ENCODE assay signal across 20 cellular contexts in the genomic region with DNA sequence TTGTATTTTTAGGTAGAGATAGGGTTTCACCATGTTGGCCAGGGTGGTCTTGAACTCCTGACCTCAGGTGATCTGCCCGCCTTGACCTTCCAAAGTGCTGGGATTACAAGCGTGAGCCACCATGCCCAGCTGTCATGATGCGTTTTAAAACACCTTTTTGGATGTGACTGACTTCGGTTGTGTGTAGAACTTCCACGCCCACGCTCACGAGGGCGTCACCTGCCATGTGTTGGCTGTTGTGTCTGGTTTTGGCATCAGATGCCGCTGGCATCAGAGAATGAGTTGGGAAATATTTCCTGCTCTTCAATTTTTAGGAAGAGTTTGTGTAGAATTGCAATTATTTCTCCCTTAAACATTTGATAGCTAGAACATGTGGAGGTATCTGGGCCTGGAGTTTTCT.
DNase-seq lines count a peak whose midpoint lies in the region; ATAC-seq, FAIRE-seq and TF ChIP-seq lines count a peak whose summit lies in the region.
"Had no signal": no experiment of that assay in that cellular context is flagged by ENCODE, and none has a peak within 500 bp of the region (broad histone marks: within the 10 kb centered on the region; RNA-seq: fewer than 3 reads in every experiment).

No MANE protein-coding gene starts in this region.

- no peak for ATAC-seq in activated naive CD4-positive, alpha-beta T cell treated with anti-CD3 and anti-CD28 coated beads, Interleukin-2, amount 50 U/mL, for 72 hours
- ATAC-seq in K562 (no peak), right lobe of liver (peak in 3 of 4 donors; percentile 38 to 81 (median 57))
- ATAC-seq: GM12878, Panc1 had no signal

- TF ChIP-seq POLR2A in K562 (conservative IDR thresholded peaks at IDR 0.05) (no peak), right lobe of liver (IDR thresholded peaks at IDR 0.05) (no peak), spleen (IDR thresholded peaks at IDR 0.05) (no peak)

- H3K4me1 Mint-ChIP-seq in activated naive CD4-positive, alpha-beta T cell treated with anti-CD3 and anti-CD28 coated beads for 36 hours (ENCODE audit: low read depth): no peaks in the 10 kb centered on the region

- no peak overlapping the region for H3K27ac Mint-ChIP-seq in activated naive CD4-positive, alpha-beta T cell treated with anti-CD3 and anti-CD28 coated beads for 36 hours
- no peak overlapping the region for H3K27ac Mint-ChIP-seq in activated naive CD4-positive, alpha-beta T cell treated with anti-CD3 and anti-CD28 coated beads, Interleukin-2, amount 50 U/mL, for 72 hours
- H3K27ac Mint-ChIP-seq: IgD-negative memory B cell had no signal

- H3K4me1 ChIP-seq in K562 (replicated peaks in 1 of 2; ENCODE audit: control insufficient read depth in 2 of 2, insufficient read depth in 2 of 2, low read length in 2 of 2) (peaks cover 0 to 19% of the 10 kb centered on the region in 2 experiments; a peak in 1 of 5 replicates), right lobe of liver (no peaks in the 10 kb centered on the region), spleen (peaks cover 0 to under 1% (median 0%) of the 10 kb centered on the region in 6 donors), mesendoderm (ENCODE audit: control insufficient read depth, low read depth, low read length) (no peaks in the 10 kb centered on the region)
- H3K4me1 ChIP-seq: HAP-1 had no signal

- no peak overlapping the region for H2BK120ac ChIP-seq in mesendoderm (ENCODE audit: low read depth, low read length)

- no peaks in the 10 kb centered on the region for H3K79me1 ChIP-seq in mesendoderm (ENCODE audit: low read length)

- WGBS in K562 (ENCODE audit: insufficient coverage, low coverage, missing lambda C conversion rate): 8% methylated on average over 9 of the region's 9 CpGs
- 26% methylated on average over 8 of the region's 9 CpGs for WGBS in right lobe of liver (ENCODE audit: insufficient coverage, low coverage, low lambda C conversion rate, missing lambda C conversion rate)
- WGBS in spleen, 5 donors: 80 to 94% (median 84%) methylated on average over 9 of the region's 9 CpGs
- no CpG with 5 or more reads among the region's 9 CpGs for WGBS in mesendoderm (ENCODE audit: extremely low coverage, insufficient coverage, low lambda C conversion rate)

- H3K27me3 Mint-ChIP-seq in activated naive CD4-positive, alpha-beta T cell treated with anti-CD3 and anti-CD28 coated beads for 36 hours (ENCODE audit: low read depth): no peaks in the 10 kb centered on the region
- H3K27me3 Mint-ChIP-seq: IgD-negative memory B cell had no signal

- TF ChIP-seq CTCF in K562 (IDR thresholded peaks at IDR 0.05 in 2 of 3, conservative IDR thresholded peaks at IDR 0.05 in 1 of 3; ENCODE audit: insufficient read depth in 2 of 3, low read depth in 1 of 3, low read length in 3 of 3) (no peak), right lobe of liver (IDR thresholded peaks at IDR 0.05) (no peak), spleen (IDR thresholded peaks at IDR 0.05 in 8 of 11, conservative IDR thresholded peaks at IDR 0.05 in 3 of 11) (no peak)

- no TSS peak for BruUV-seq in K562 (replicated peaks; lab: Mats Ljungman, UMichigan)

- no peak for TF ChIP-seq RAD21 in K562 (CRISPR knock-in tag; conservative IDR thresholded peaks at IDR 0.05 in 1 of 2, IDR thresholded peaks at IDR 0.05 in 1 of 2)

- no peaks in the 10 kb centered on the region for H3K9me1 ChIP-seq in K562 (ENCODE audit: control insufficient read depth, insufficient read depth, low read length)

- no peaks in the 10 kb centered on the region; the same call in 1 of the 2 replicates for H4K20me1 ChIP-seq in K562 (replicated peaks; ENCODE audit: control insufficient read depth, insufficient read depth, low read length)

- no peak overlapping the region for H2BK15ac ChIP-seq in mesendoderm (replicated peaks; ENCODE audit: low read depth)

- H3K79me2 ChIP-seq in K562 (ENCODE audit: control insufficient read depth, insufficient read depth, low read length) (no peaks in the 10 kb centered on the region), mesendoderm (ENCODE audit: control insufficient read depth, insufficient read depth, low read length) (no peaks in the 10 kb centered on the region)

- POLR2A ChIA-PET in K562 (lab: Yijun Ruan, JAX): interaction anchor here (0.7 kb wide), 1 partner anchor 351 kb away, joined by 3 read pairs; no protein-coding TSS in a partner anchor

- no peak overlapping the region for H3K56ac ChIP-seq in mesendoderm (ENCODE audit: low read length)

- intact Hi-C loops in activated naive CD4-positive, alpha-beta T cell treated with anti-CD3 and anti-CD28 coated beads for 36 hours (cut with micrococcal nuclease): no loop called here
- intact Hi-C loops in K562 (cut with micrococcal nuclease) (no loop called here), right lobe of liver (cut with DNase I) (no loop called here), spleen (cut with DNase I; ENCODE audit: low total_unique reads) (no loop called here)

- CTCF ChIA-PET in activated naive CD4-positive, alpha-beta T cell treated with anti-CD3 and anti-CD28 coated beads for 36 hours (lab: Charles Lee): no interaction called here
- CTCF ChIA-PET in K562 (lab: Yijun Ruan, JAX; ENCODE audit: low intra/inter-chr PET ratio): no interaction called here

- no peak overlapping the region for H3K4me2 ChIP-seq in K562 (ENCODE audit: insufficient read depth, low read length)
- H3K4me2 ChIP-seq in mesendoderm (ENCODE audit: low read length): no peak overlapping the region

- H2AFZ ChIP-seq in K562 (ENCODE audit: low read depth, low read length): no peak overlapping the region

- H3K9me3 ChIP-seq in K562 (replicated peaks; ENCODE audit: control insufficient read depth, insufficient read depth, low read depth, low read length) (no peaks in the 10 kb centered on the region), right lobe of liver (no peaks in the 10 kb centered on the region), spleen (no peaks in the 10 kb centered on the region)
- H3K9me3 ChIP-seq: HAP-1 had no signal

- peaks cover 20 to 69% of the 10 kb centered on the region in 2 experiments for H3K27me3 ChIP-seq in K562 (ENCODE audit: control insufficient read depth in 2 of 2, insufficient read depth in 2 of 2, low read length in 2 of 2)
- H3K27me3 ChIP-seq in right lobe of liver: no peaks in the 10 kb centered on the region
- H3K27me3 ChIP-seq in spleen (replicated peaks in 1 of 7): peaks cover 0 to 4% (median 0%) of the 10 kb centered on the region in 7 donors
- H3K27me3 ChIP-seq in mesendoderm (ENCODE audit: insufficient read depth, low read length, poor library complexity): no peaks in the 10 kb centered on the region

- H3K27ac ChIP-seq in K562 (ENCODE audit: extremely low read depth, low read depth, low read length) (no peak overlapping the region), right lobe of liver (no peak overlapping the region), spleen (no peak overlapping the region), mesendoderm (ENCODE audit: low read depth, low read length) (no peak overlapping the region)
- H3K27ac ChIP-seq: C4-2B had no signal

- no peak overlapping the region for H3K18ac ChIP-seq in mesendoderm (ENCODE audit: low read length)

- no peak overlapping the region for H2BK5ac ChIP-seq in mesendoderm (ENCODE audit: low read length)

- no peak for TF ChIP-seq EP300 in K562 (IDR thresholded peaks at IDR 0.05; ENCODE audit: low read length)

- H3K9ac ChIP-seq in K562 (ENCODE audit: insufficient read depth in 1 of 2, low read depth in 2 of 2, low read length in 2 of 2) (no peak overlapping the region), mesendoderm (ENCODE audit: low read length) (no peak overlapping the region)

- no peak overlapping the region for H4K5ac ChIP-seq in mesendoderm (ENCODE audit: low read length)

- no peak overlapping the region for H2AK5ac ChIP-seq in mesendoderm (ENCODE audit: low read length)

- no peaks in the 10 kb centered on the region for H3K36me3 ChIP-seq in K562 (ENCODE audit: control insufficient read depth, insufficient read depth, low read length)
- no peaks in the 10 kb centered on the region for H3K36me3 ChIP-seq in right lobe of liver
- no peaks in the 10 kb centered on the region for H3K36me3 ChIP-seq in spleen
- no peaks in the 10 kb centered on the region for H3K36me3 ChIP-seq in mesendoderm (ENCODE audit: control insufficient read depth, insufficient read depth, low read length)
- H3K36me3 ChIP-seq: HAP-1 had no signal

- no peaks in the 10 kb centered on the region for H3K9me3 Mint-ChIP-seq in activated naive CD4-positive, alpha-beta T cell treated with anti-CD3 and anti-CD28 coated beads for 36 hours
- H3K9me3 Mint-ChIP-seq in activated naive CD4-positive, alpha-beta T cell treated with anti-CD3 and anti-CD28 coated beads, Interleukin-2, amount 50 U/mL, for 72 hours: no peaks in the 10 kb centered on the region
- H3K9me3 Mint-ChIP-seq: IgD-negative memory B cell had no signal

- H3K4ac ChIP-seq in mesendoderm (ENCODE audit: low read depth, low read length): no peak overlapping the region

- H3K4me3 Mint-ChIP-seq in activated naive CD4-positive, alpha-beta T cell treated with anti-CD3 and anti-CD28 coated beads for 36 hours: no peak overlapping the region

- no peak overlapping the region for H4K8ac ChIP-seq in mesendoderm (ENCODE audit: low read depth, low read length)

- no peak overlapping the region for H3K23ac ChIP-seq in mesendoderm (ENCODE audit: low read length)

- H3K36me3 Mint-ChIP-seq in activated naive CD4-positive, alpha-beta T cell treated with anti-CD3 and anti-CD28 coated beads for 36 hours (ENCODE audit: low read depth): no peaks in the 10 kb centered on the region
- H3K36me3 Mint-ChIP-seq in activated naive CD4-positive, alpha-beta T cell treated with anti-CD3 and anti-CD28 coated beads, Interleukin-2, amount 50 U/mL, for 72 hours: no peaks in the 10 kb centered on the region
- H3K36me3 Mint-ChIP-seq: IgD-negative memory B cell had no signal

- in situ Hi-C loops in K562 (cut with MboI): no loop called here

- DNase-seq in activated naive CD4-positive, alpha-beta T cell treated with anti-CD3 and anti-CD28 coated beads for 36 hours: peak; percentile 3
- DNase-seq in activated naive CD4-positive, alpha-beta T cell treated with anti-CD3 and anti-CD28 coated beads, Interleukin-2, amount 50 U/mL, for 72 hours (ENCODE audit: low spot score in 2 of 2): no peak
- DNase-seq in K562 (ENCODE audit: extremely low read depth in 1 of 4, low spot score in 3 of 4): no peak
- peak; percentile 39 to 80 (median 72) for DNase-seq in right lobe of liver
- DNase-seq in spleen: peak; percentile 25
- DNase-seq in DMS53 treated with DMSO at 0.1 percent for 48 hours (lab: John Stamatoyannopoulos, UW; ENCODE audit: unreplicated experiment): no peak
- DNase-seq in mesendoderm: no peak
- no peak for DNase-seq in NCI-H2171 treated with DMSO at 0.1 percent for 48 hours (lab: John Stamatoyannopoulos, UW)
- DNase-seq: 8988T, DMS79, NCI-H1048, NCI-H446, NCI-H774, SHP77 treated with DMSO at 0.1 percent for 48 hours had no signal

- H3K4me3 ChIP-seq in K562 (no peak overlapping the region), right lobe of liver (no peak overlapping the region), spleen (no peak overlapping the region), mesendoderm (ENCODE audit: low read length) (no peak overlapping the region)
- H3K4me3 ChIP-seq: GM12878, HAP-1 had no signal

- FAIRE-seq in K562 (lab: Jason Lieb, UNC): no peak
- FAIRE-seq: GM12878, GM18507 had no signal

TF ChIP-seq in K562, 482 proteins besides CTCF, POLR2A, EP300 and RAD21 (continues in another document):
- no peak for TF ChIP-seq JUND (IDR thresholded peaks at IDR 0.05; ENCODE audit: borderline replicate concordance, low read depth, low read length)
- no peak for TF ChIP-seq JUND (tag; IDR thresholded peaks at IDR 0.05; ENCODE audit: borderline replicate concordance, low read depth, low read length)

Comparison
In these comparisons a context has a peak if more than half of its experiments do, and no peak if none do; other contexts are left out.
1. DNase-seq: peak in activated naive CD4-positive, alpha-beta T cell treated with anti-CD3 and anti-CD28 coated beads for 36 hours (single experiment), right lobe of liver (3 of 3) and spleen (single experiment); none in activated naive CD4-positive, alpha-beta T cell treated with anti-CD3 and anti-CD28 coated beads, Interleukin-2, amount 50 U/mL, for 72 hours (0 of 2), K562 (0 of 4), DMS53 treated with DMSO at 0.1 percent for 48 hours (single experiment), mesendoderm (single experiment) and NCI-H2171 treated with DMSO at 0.1 percent for 48 hours (single experiment).
2. ATAC-seq: peak in right lobe of liver (3 of 4); none in activated naive CD4-positive, alpha-beta T cell treated with anti-CD3 and anti-CD28 coated beads, Interleukin-2, amount 50 U/mL, for 72 hours (0 of 2) and K562 (single experiment).